In the genomic region with DNA sequence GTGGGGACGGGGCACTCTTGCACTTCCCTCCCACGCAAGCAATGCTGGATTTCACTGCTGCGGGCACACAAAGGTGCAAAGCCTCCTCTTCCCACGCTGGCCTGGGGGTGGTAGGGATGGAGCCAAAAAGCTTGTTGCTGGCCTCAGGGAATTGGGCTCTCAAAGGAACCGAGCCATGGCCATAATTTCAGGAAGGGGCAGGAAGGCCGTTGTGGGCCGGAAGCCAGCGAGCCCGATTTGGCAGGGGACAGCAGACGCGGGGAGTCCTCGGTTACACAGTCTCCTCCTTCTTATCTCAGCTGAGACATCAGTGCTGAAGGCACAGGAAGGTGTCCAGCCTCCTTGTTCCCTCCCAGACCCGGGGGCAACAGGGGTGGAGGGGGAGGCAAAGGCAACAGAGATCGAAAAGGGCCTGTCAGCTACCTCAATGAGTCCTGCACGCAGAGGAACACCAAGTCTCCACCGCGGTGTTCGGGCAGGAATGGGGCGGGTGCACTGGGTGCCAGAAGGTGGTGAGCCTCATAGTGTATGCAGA, we compare ENCODE assay signal across 8 cellular contexts. TPM values are rescaled to one million over a fixed set of nuclear protein-coding genes. Genes with fewer than 3 reads are reported as not detected.
DNase-seq lines count a peak whose midpoint lies in the region; ATAC-seq and TF ChIP-seq lines count a peak whose summit lies in the region.

No MANE protein-coding gene starts in this region.

- no peaks in the 10 kb centered on the region for H3K9me3 ChIP-seq in right cardiac atrium (ENCODE audit: control insufficient read depth, low read length)

- in situ Hi-C loops in GM13977 (cut with MboI; ENCODE audit: low pct_unique_long_range_greater_than_20kb, low sequenced_read_pairs, unreplicated experiment) = loop anchor here (10.0 kb wide), 1 partner anchor 221 kb away; a partner anchor contains a TSS

- peak overlapping the region; percentile 68 for H3K27ac ChIP-seq in right cardiac atrium (ENCODE audit: low read length)
- H3K27ac ChIP-seq in skin epidermis = peak overlapping the region in 18 of 21 experiments; percentile 0 to 83 (median 59)

- intact Hi-C loops in right cardiac atrium (cut with DNase I) = loop anchor here (2.0 to 10.0 kb wide), 5 partner anchors 61 to 431 kb away; a partner anchor contains a TSS

- ATAC-seq in right cardiac atrium = peak; percentile 55 to 60

- WGBS in right cardiac atrium = 21% methylated on average over 19 of the region's 19 CpGs

- no peak for TF ChIP-seq CTCF in GM13977 (IDR thresholded peaks at IDR 0.05; ENCODE audit: extremely low read depth, insufficient read depth, missing control alignments)

- DNase-seq in GM13977 (ENCODE audit: low spot score) (peak; percentile 6), activated T-cell treated with anti-CD3 and anti-CD28 coated beads for 48 hours (ENCODE audit: low read depth) (peak; percentile 3), right cardiac atrium (peak; percentile 57 to 88 (median 81)), DMS79 (lab: John Stamatoyannopoulos, UW) (no peak), GOT3 (lab: John Stamatoyannopoulos, UW) (no peak), DMS53 (lab: John Stamatoyannopoulos, UW) (no peak), NCI-H2171 treated with DMSO at 0.1 percent for 48 hours (lab: John Stamatoyannopoulos, UW) (no peak)

- H3K27me3 ChIP-seq in right cardiac atrium (ENCODE audit: control insufficient read depth, insufficient read depth) = no peaks in the 10 kb centered on the region

- H3K4me1 ChIP-seq in right cardiac atrium (ENCODE audit: control insufficient read depth, insufficient read depth, low read length) = peaks cover 10% of the 10 kb centered on the region

- H3K4me3 ChIP-seq in right cardiac atrium (ENCODE audit: low read length) = peak overlapping the region; percentile 42
- H3K4me3 ChIP-seq in skin epidermis = peak overlapping the region; percentile 4 to 34 (median 29)

RNA-seq across cellular contexts. Expression of a gene that starts 59.5 kb away (rescaled TPM):
- total RNA-seq in right cardiac atrium = 10 to 100 TPM; 12.0 to 21.5 (median 19.0) TPM
- 9.2 TPM for polyA plus RNA-seq in right cardiac atrium

Comparison
In these comparisons a context has a peak if more than half of its experiments do, and no peak if none do; other contexts are left out.
1. DNase-seq: peak in GM13977 (single experiment), activated T-cell treated with anti-CD3 and anti-CD28 coated beads for 48 hours (single experiment) and right cardiac atrium (3 of 3); none in DMS79 (single experiment), GOT3 (single experiment), DMS53 (single experiment) and NCI-H2171 treated with DMSO at 0.1 percent for 48 hours (single experiment).